Comparison of ENCODE assay signal across 31 cellular contexts in genomic region chr2:210112871-210113270, GRCh38.
"Had no signal": no experiment of that assay in that cellular context is flagged by ENCODE, and none has a peak within 500 bp of the region (broad histone marks: within the 10 kb centered on the region; RNA-seq: fewer than 3 reads in every experiment).

No MANE protein-coding gene starts in this region.

- H3K27ac Mint-ChIP-seq: activated CD4-positive, alpha-beta memory T cell treated with anti-CD3 and anti-CD28 coated beads, Interleukin-2, amount 10 ng/mL, durations not matched to agents 7 days and 5 days; activated CD4-positive, alpha-beta T cell treated with anti-CD3 and anti-CD28 coated beads, Interleukin-2, amount 10 ng/mL, durations not matched to agents 7 days and 5 days; activated naive CD8-positive, alpha-beta T cell; activated T-cell treated with anti-CD3 and anti-CD28 coated beads, Interleukin-2, amount 50 U/mL, for 24 hours; activated T-cell treated with anti-CD3 and anti-CD28 coated beads, Interleukin-2, amount 50 U/mL, for 72 hours; dendritic cell treated with granulocyte-macrophage colony-stimulating factor and Interleukin-4, amounts not matched to agents 40 ng/mL and 50 ng/mL, for 4 days; effector memory CD8-positive, alpha-beta T cell had no signal

- FAIRE-seq: astrocyte, bronchial epithelial cell had no signal

- H3K36me3 ChIP-seq: brain microvascular endothelial cell, gastrocnemius medialis had no signal

- ATAC-seq: activated T-cell treated with anti-CD3 and anti-CD28 coated beads, Interleukin-2, amount 50 U/mL, for 72 hours; effector memory CD8-positive, alpha-beta T cell; foreskin keratinocyte; gastrocnemius medialis; heart left ventricle had no signal

- DNase-seq: activated CD4-positive, alpha-beta memory T cell treated with anti-CD3 and anti-CD28 coated beads, Interleukin-2, amount 10 ng/mL, durations not matched to agents 7 days and 5 days; activated CD4-positive, alpha-beta T cell treated with anti-CD3 and anti-CD28 coated beads for 1 hour; activated CD4-positive, alpha-beta T cell treated with anti-CD3 and anti-CD28 coated beads for 4 hours; activated CD4-positive, alpha-beta T cell treated with anti-CD3 and anti-CD28 coated beads, Interleukin-2, amount 10 ng/mL, durations not matched to agents 7 days and 5 days; activated CD4-positive, alpha-beta T cell treated with anti-CD3 and anti-CD28 coated beads, Interleukin-2, amount 50 U/mL, for 4 hours; activated CD8-positive, alpha-beta memory T cell treated with anti-CD3 and anti-CD28 coated beads, Interleukin-2, amount 50 U/mL, for 48 hours; activated effector memory CD4-positive, alpha-beta T cell treated with Interleukin-2 at 50 U/mL for 16 hours; activated gamma-delta T cell treated with Interleukin-2 at 50 U/mL for 16 hours; activated naive CD4-positive, alpha-beta T cell treated with anti-CD3 and anti-CD28 coated beads, Interleukin-2, amount 50 U/mL, for 16 hours; activated naive CD4-positive, alpha-beta T cell treated with Interleukin-2 at 50 U/mL for 16 hours; activated T-cell treated with anti-CD3 and anti-CD28 coated beads for 4 hours; activated T-cell treated with anti-CD3 and anti-CD28 coated beads, Interleukin-2, amount 50 U/mL, for 24 hours; activated T-cell treated with anti-CD3 and anti-CD28 coated beads, Interleukin-2, amount 50 U/mL, for 72 hours; amniotic stem cell; anterior cingulate cortex; brain microvascular endothelial cell; dorsolateral prefrontal cortex; effector memory CD8-positive, alpha-beta T cell; erythroblast; foreskin keratinocyte; gastrocnemius medialis; glutamatergic neuron; heart left ventricle; T-helper 2 cell had no signal

- H3K4me3 Mint-ChIP-seq: activated CD4-positive, alpha-beta memory T cell treated with anti-CD3 and anti-CD28 coated beads, Interleukin-2, amount 10 ng/mL, durations not matched to agents 7 days and 5 days; activated CD4-positive, alpha-beta T cell treated with anti-CD3 and anti-CD28 coated beads, Interleukin-2, amount 10 ng/mL, durations not matched to agents 7 days and 5 days; activated naive CD8-positive, alpha-beta T cell; activated T-cell treated with anti-CD3 and anti-CD28 coated beads, Interleukin-2, amount 50 U/mL, for 24 hours; activated T-cell treated with anti-CD3 and anti-CD28 coated beads, Interleukin-2, amount 50 U/mL, for 72 hours; central memory CD8-positive, alpha-beta T cell; dendritic cell treated with granulocyte-macrophage colony-stimulating factor and Interleukin-4, amounts not matched to agents 40 ng/mL and 50 ng/mL, for 4 days; effector memory CD8-positive, alpha-beta T cell had no signal

- H3K27me3 ChIP-seq: brain microvascular endothelial cell, dorsolateral prefrontal cortex, esophagus muscularis mucosa, foreskin keratinocyte, gastrocnemius medialis, heart left ventricle had no signal

- H3K4me3 ChIP-seq: coronary artery, dorsolateral prefrontal cortex, esophagus muscularis mucosa, gastrocnemius medialis, heart left ventricle had no signal

- H3K4me1 Mint-ChIP-seq: activated CD4-positive, alpha-beta memory T cell treated with anti-CD3 and anti-CD28 coated beads, Interleukin-2, amount 10 ng/mL, durations not matched to agents 7 days and 5 days; activated CD4-positive, alpha-beta T cell treated with anti-CD3 and anti-CD28 coated beads, Interleukin-2, amount 10 ng/mL, durations not matched to agents 7 days and 5 days had no signal

- H3K27ac ChIP-seq: brain microvascular endothelial cell, coronary artery, dorsolateral prefrontal cortex, esophagus muscularis mucosa, foreskin keratinocyte, gastrocnemius medialis, heart left ventricle had no signal

- H3K27me3 Mint-ChIP-seq: activated CD4-positive, alpha-beta memory T cell treated with anti-CD3 and anti-CD28 coated beads, Interleukin-2, amount 10 ng/mL, durations not matched to agents 7 days and 5 days; activated CD4-positive, alpha-beta T cell treated with anti-CD3 and anti-CD28 coated beads, Interleukin-2, amount 10 ng/mL, durations not matched to agents 7 days and 5 days; activated naive CD8-positive, alpha-beta T cell; activated T-cell treated with anti-CD3 and anti-CD28 coated beads, Interleukin-2, amount 50 U/mL, for 24 hours; central memory CD8-positive, alpha-beta T cell; dendritic cell treated with granulocyte-macrophage colony-stimulating factor and Interleukin-4, amounts not matched to agents 40 ng/mL and 50 ng/mL, for 4 days; effector memory CD8-positive, alpha-beta T cell had no signal

- H3K4me1 ChIP-seq: esophagus muscularis mucosa, foreskin keratinocyte, gastrocnemius medialis, heart left ventricle had no signal
